21 cellular contexts compared by ENCODE assay signal in genomic region chr12:91608562-91608961, GRCh38.
"Had no signal": no experiment of that assay in that cellular context is flagged by ENCODE, and none has a peak within 500 bp of the region (broad histone marks: within the 10 kb centered on the region; RNA-seq: fewer than 3 reads in every experiment).

No MANE protein-coding gene starts in this region.

- H3K9ac ChIP-seq: KMS-11 had no signal

- H3K9me3 ChIP-seq: ascending aorta, body of pancreas, Peyer's patch had no signal

- H3K36me3 ChIP-seq: ascending aorta, Peyer's patch had no signal

- DNase-seq: activated CD4-positive, alpha-beta T cell treated with anti-CD3 and anti-CD28 coated beads for 4 hours; activated CD8-positive, alpha-beta memory T cell treated with anti-CD3 and anti-CD28 coated beads, Interleukin-2, amount 50 U/mL, for 4 hours; activated CD8-positive, alpha-beta T cell treated with anti-CD3 and anti-CD28 coated beads for 36 hours; activated effector memory CD4-positive, alpha-beta T cell treated with Interleukin-2 at 50 U/mL for 16 hours; activated naive CD4-positive, alpha-beta T cell; amniotic stem cell; body of pancreas; MV-4-11; NCI-H1092 treated with DMSO at 0.1 percent for 48 hours; NCI-H1436; NCI-H1694 treated with DMSO at 0.1 percent for 48 hours; NCI-H2029 treated with DMSO at 0.1 percent for 48 hours; NCI-H345; NCI-H510A; NCI-H526 treated with DMSO at 0.1 percent for 48 hours; NCI-H82; Peyer's patch; Right ventricle myocardium superior had no signal

- H3K27me3 ChIP-seq: ascending aorta, body of pancreas, Peyer's patch had no signal

- H3K4me3 ChIP-seq: ascending aorta, body of pancreas, Peyer's patch had no signal

- H3K4me1 ChIP-seq: Peyer's patch had no signal

- H3K4me2 ChIP-seq: KMS-11 had no signal

- H3K27ac ChIP-seq: ascending aorta, body of pancreas, KMS-11, Peyer's patch, RWPE1 had no signal
